In the genomic region with DNA sequence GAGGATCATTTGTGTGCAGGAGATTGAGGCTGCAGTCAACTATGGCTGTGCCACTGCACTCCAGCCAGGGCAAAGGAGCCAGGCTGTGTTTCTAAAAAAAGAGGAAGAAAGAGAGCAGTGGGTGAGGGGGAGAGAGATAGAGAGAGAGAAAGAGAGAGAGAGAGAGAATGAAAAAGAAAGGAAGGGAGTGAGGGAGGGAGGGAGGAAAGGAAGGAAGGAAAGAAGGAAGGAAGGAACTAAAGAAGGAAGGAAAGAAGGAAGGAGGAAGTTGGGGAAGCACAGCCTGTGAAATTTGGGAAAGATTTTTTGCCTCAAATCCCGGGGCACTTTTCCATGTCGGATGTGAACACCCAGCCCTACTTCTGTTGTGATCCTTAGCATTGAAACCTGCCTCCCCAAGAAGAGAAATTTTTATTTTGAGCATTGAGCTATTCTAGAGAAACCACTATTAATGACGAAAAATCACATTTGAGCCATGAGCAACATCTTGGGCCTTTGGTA, we compare ENCODE assay signal across 1 cellular context.
A peak's percentile ranks its signal among the peaks of the same experiment; 100 is the strongest.
TF ChIP-seq lines count a peak whose summit lies in the region.

No MANE protein-coding gene starts in this region.

TF ChIP-seq in HepG2, 621 proteins besides CTCF, POLR2A, EP300 and RAD21:
- TF ChIP-seq ZNF792 (CRISPR knock-in tag; IDR thresholded peaks at IDR 0.05) (no peak), HNRNPK (IDR thresholded peaks at IDR 0.05; ENCODE audit: low read depth, low read length, poor library complexity, severe bottlenecking) (peak; percentile 63), PCBP2 (optimal IDR thresholded peaks at IDR 0.05; ENCODE audit: low read depth, low read length, poor library complexity, severe bottlenecking) (peak; percentile 84)
- TF ChIP-seq, protein P1, sequence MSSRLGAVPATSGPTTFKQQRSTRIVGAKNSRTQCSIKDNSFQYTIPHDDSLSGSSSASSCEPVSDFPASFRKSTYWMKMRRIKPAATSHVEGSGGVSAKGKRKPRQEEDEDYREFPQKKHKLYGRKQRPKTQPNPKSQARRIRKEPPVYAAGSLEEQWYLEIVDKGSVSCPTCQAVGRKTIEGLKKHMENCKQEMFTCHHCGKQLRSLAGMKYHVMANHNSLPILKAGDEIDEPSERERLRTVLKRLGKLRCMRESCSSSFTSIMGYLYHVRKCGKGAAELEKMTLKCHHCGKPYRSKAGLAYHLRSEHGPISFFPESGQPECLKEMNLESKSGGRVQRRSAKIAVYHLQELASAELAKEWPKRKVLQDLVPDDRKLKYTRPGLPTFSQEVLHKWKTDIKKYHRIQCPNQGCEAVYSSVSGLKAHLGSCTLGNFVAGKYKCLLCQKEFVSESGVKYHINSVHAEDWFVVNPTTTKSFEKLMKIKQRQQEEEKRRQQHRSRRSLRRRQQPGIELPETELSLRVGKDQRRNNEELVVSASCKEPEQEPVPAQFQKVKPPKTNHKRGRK (CRISPR knock-in tag; IDR thresholded peaks at IDR 0.05) = peak; percentile 85; the same call in 1 of the 2 replicates
